Comparison of ENCODE assay signal across 13 cellular contexts in the genomic region with DNA sequence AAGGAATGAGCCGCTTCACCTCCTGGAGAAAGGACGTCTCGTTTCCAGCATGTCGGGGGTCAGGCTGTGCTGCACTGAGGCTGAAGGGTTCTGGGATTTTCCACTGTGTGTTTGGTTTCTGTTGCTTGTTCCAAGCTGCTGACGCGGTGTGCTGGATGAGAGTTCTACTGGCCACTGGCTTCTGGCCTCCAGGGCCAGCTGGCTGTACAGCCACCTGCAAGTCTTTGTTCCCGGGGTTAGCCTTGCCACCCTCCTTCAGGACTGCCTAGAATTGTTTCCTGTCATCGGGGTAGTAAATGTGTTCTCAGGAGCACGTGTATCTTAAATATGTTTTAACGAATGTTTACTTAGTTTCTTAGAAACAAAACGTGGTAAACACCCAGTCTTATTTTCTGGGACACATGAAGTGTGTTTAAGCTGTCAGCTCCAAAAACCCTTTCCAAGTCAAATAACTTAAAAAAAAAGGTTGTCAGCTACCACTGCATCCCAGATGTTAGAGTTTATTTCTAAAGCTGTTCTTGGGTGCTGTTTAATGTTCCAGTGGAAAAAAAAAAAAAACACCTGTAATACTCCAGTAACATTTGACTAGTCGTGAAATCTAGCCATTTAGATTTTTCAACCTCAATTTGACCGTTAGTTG.
A peak's percentile ranks its signal among the peaks of the same experiment; 100 is the strongest.
DNase-seq lines count a peak whose midpoint lies in the region; ATAC-seq and TF ChIP-seq lines count a peak whose summit lies in the region.
"Had no signal": no experiment of that assay in that cellular context is flagged by ENCODE, and none has a peak within 500 bp of the region (broad histone marks: within the 10 kb centered on the region; RNA-seq: fewer than 3 reads in every experiment).

No MANE protein-coding gene starts in this region.

- no peak for TF ChIP-seq EP300 in gastroesophageal sphincter (IDR thresholded peaks at IDR 0.05)

- no peak for TF ChIP-seq CTCF in gastroesophageal sphincter (IDR thresholded peaks at IDR 0.05)
- no peak for TF ChIP-seq CTCF in nephron progenitor cell (IDR thresholded peaks at IDR 0.05)
- TF ChIP-seq CTCF in upper lobe of right lung (IDR thresholded peaks at IDR 0.05): no peak

- DNase-seq in NCI-H510A treated with DMSO at 0.1 percent for 48 hours (lab: John Stamatoyannopoulos, UW) (peak; percentile 42), NCI-H510A (lab: John Stamatoyannopoulos, UW) (no peak), nephron progenitor cell (no peak), upper lobe of right lung (no peak), OCI-M2 (lab: John Stamatoyannopoulos, UW; ENCODE audit: unreplicated experiment) (no peak), NCI-H345 (lab: John Stamatoyannopoulos, UW) (no peak)
- no peak for DNase-seq in activated naive CD4-positive, alpha-beta T cell treated with anti-CD3 and anti-CD28 coated beads, Interleukin-2, amount 50 U/mL, for 16 hours
- DNase-seq: DMS79 treated with DMSO at 0.1 percent for 48 hours; HFFc6; NCI-H2081 treated with DMSO at 0.1 percent for 48 hours; stimulated activated naive CD8-positive, alpha-beta T cell treated with anti-CD3 and anti-CD28 coated beads, Interleukin-15, amount 100 ng/mL, for 72 hours had no signal

- H3K27me3 ChIP-seq in gastroesophageal sphincter: no peaks in the 10 kb centered on the region
- H3K27me3 ChIP-seq in upper lobe of right lung: no peaks in the 10 kb centered on the region

- peaks cover 3% of the 10 kb centered on the region for H3K27me3 Mint-ChIP-seq in nephron progenitor cell (ENCODE audit: low read depth, poor library complexity)
- H3K27me3 Mint-ChIP-seq: stimulated activated naive CD8-positive, alpha-beta T cell treated with anti-CD3 and anti-CD28 coated beads, Interleukin-15, amount 100 ng/mL, for 72 hours had no signal

- peak overlapping the region; percentile 68 for H3K27ac Mint-ChIP-seq in nephron progenitor cell
- H3K27ac Mint-ChIP-seq: HFFc6; stimulated activated naive CD8-positive, alpha-beta T cell treated with anti-CD3 and anti-CD28 coated beads, Interleukin-15, amount 100 ng/mL, for 72 hours had no signal

- WGBS in gastroesophageal sphincter (ENCODE audit: low coverage in 1 of 2), 2 donors: 14 to 22% methylated on average over 7 of the region's 13 CpGs

- intact Hi-C loops in upper lobe of right lung (cut with DNase I): loop anchor here (10.0 kb wide), 1 partner anchor 50 kb away; no protein-coding TSS in a partner anchor

- H3K4me3 ChIP-seq in gastroesophageal sphincter (peak overlapping the region in 1 of 2 donors; percentile 18), upper lobe of right lung (no peak overlapping the region)
- H3K4me3 ChIP-seq: K562 had no signal

- H3K4me1 ChIP-seq in gastroesophageal sphincter (peaks cover 0 to 72% (median 26%) of the 10 kb centered on the region in 3 donors), upper lobe of right lung (peaks cover 11% of the 10 kb centered on the region)

- no peak overlapping the region for H3K4me3 Mint-ChIP-seq in nephron progenitor cell
- H3K4me3 Mint-ChIP-seq: HFFc6; stimulated activated naive CD8-positive, alpha-beta T cell treated with anti-CD3 and anti-CD28 coated beads, Interleukin-15, amount 100 ng/mL, for 72 hours had no signal

- H3K36me3 ChIP-seq in gastroesophageal sphincter (peaks cover 0 to 4% of the 10 kb centered on the region in 2 donors), upper lobe of right lung (no peaks in the 10 kb centered on the region)

- H3K9me3 ChIP-seq in gastroesophageal sphincter: no peaks in the 10 kb centered on the region
- no peaks in the 10 kb centered on the region for H3K9me3 ChIP-seq in upper lobe of right lung

- no peaks in the 10 kb centered on the region for H3K9me3 Mint-ChIP-seq in nephron progenitor cell
- H3K9me3 Mint-ChIP-seq: HFFc6; stimulated activated naive CD8-positive, alpha-beta T cell treated with anti-CD3 and anti-CD28 coated beads, Interleukin-15, amount 100 ng/mL, for 72 hours had no signal

- peak; percentile 88 for ATAC-seq in gastroesophageal sphincter
- peak; percentile 33 for ATAC-seq in upper lobe of right lung
- ATAC-seq: K562; stimulated activated naive CD8-positive, alpha-beta T cell treated with anti-CD3 and anti-CD28 coated beads, Interleukin-15, amount 100 ng/mL, for 72 hours had no signal

- H3K4me1 Mint-ChIP-seq in nephron progenitor cell: peaks cover 38% of the 10 kb centered on the region
- H3K4me1 Mint-ChIP-seq: stimulated activated naive CD8-positive, alpha-beta T cell treated with anti-CD3 and anti-CD28 coated beads, Interleukin-15, amount 100 ng/mL, for 72 hours had no signal

- no peak for TF ChIP-seq POLR2A in gastroesophageal sphincter (IDR thresholded peaks at IDR 0.05)

- peak overlapping the region; percentile 48 to 82 (median 74) for H3K27ac ChIP-seq in gastroesophageal sphincter
- H3K27ac ChIP-seq in upper lobe of right lung: no peak overlapping the region

- peaks cover 38% of the 10 kb centered on the region for H3K36me3 Mint-ChIP-seq in nephron progenitor cell (ENCODE audit: low read depth)
